In genomic region chr6:75201076-75201475, GRCh38 we compare ENCODE assay signal across 1 cellular context.
TF ChIP-seq lines count a peak whose summit lies in the region.

No MANE protein-coding gene starts in this region.

TF ChIP-seq in GM23338, 12 proteins besides CTCF, POLR2A, EP300 and RAD21 (continued from another document):
- TF ChIP-seq, protein P1, sequence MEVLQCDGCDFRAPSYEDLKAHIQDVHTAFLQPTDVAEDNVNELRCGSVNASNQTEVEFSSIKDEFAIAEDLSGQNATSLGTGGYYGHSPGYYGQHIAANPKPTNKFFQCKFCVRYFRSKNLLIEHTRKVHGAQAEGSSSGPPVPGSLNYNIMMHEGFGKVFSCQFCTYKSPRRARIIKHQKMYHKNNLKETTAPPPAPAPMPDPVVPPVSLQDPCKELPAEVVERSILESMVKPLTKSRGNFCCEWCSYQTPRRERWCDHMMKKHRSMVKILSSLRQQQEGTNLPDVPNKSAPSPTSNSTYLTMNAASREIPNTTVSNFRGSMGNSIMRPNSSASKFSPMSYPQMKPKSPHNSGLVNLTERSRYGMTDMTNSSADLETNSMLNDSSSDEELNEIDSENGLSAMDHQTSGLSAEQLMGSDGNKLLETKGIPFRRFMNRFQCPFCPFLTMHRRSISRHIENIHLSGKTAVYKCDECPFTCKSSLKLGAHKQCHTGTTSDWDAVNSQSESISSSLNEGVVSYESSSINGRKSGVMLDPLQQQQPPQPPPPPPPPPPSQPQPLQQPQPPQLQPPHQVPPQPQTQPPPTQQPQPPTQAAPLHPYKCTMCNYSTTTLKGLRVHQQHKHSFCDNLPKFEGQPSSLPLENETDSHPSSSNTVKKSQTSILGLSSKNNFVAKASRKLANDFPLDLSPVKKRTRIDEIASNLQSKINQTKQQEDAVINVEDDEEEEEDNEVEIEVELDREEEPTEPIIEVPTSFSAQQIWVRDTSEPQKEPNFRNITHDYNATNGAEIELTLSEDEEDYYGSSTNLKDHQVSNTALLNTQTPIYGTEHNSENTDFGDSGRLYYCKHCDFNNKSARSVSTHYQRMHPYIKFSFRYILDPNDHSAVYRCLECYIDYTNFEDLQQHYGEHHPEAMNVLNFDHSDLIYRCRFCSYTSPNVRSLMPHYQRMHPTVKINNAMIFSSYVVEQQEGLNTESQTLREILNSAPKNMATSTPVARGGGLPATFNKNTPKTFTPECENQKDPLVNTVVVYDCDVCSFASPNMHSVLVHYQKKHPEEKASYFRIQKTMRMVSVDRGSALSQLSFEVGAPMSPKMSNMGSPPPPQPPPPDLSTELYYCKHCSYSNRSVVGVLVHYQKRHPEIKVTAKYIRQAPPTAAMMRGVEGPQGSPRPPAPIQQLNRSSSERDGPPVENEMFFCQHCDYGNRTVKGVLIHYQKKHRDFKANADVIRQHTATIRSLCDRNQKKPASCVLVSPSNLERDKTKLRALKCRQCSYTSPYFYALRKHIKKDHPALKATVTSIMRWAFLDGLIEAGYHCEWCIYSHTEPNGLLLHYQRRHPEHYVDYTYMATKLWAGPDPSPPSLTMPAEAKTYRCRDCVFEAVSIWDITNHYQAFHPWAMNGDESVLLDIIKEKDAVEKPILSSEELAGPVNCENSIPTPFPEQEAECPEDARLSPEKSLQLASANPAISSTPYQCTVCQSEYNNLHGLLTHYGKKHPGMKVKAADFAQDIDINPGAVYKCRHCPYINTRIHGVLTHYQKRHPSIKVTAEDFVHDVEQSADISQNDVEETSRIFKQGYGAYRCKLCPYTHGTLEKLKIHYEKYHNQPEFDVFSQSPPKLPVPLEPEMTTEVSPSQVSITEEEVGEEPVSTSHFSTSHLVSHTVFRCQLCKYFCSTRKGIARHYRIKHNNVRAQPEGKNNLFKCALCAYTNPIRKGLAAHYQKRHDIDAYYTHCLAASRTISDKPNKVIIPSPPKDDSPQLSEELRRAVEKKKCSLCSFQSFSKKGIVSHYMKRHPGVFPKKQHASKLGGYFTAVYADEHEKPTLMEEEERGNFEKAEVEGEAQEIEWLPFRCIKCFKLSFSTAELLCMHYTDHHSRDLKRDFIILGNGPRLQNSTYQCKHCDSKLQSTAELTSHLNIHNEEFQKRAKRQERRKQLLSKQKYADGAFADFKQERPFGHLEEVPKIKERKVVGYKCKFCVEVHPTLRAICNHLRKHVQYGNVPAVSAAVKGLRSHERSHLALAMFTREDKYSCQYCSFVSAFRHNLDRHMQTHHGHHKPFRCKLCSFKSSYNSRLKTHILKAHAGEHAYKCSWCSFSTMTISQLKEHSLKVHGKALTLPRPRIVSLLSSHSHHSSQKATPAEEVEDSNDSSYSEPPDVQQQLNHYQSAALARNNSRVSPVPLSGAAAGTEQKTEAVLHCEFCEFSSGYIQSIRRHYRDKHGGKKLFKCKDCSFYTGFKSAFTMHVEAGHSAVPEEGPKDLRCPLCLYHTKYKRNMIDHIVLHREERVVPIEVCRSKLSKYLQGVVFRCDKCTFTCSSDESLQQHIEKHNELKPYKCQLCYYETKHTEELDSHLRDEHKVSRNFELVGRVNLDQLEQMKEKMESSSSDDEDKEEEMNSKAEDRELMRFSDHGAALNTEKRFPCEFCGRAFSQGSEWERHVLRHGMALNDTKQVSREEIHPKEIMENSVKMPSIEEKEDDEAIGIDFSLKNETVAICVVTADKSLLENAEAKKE (CRISPR knock-in tag; IDR thresholded peaks at IDR 0.05), result no peak
- TF ChIP-seq ZNF331 (CRISPR knock-in tag; IDR thresholded peaks at IDR 0.05; ENCODE audit: low read depth) (no peak), STAT1 (IDR thresholded peaks at IDR 0.05; ENCODE audit: unreplicated experiment) (no peak), NANOG (IDR thresholded peaks at IDR 0.05; ENCODE audit: borderline replicate concordance) (no peak), JUNB (IDR thresholded peaks at IDR 0.05; ENCODE audit: unreplicated experiment) (no peak), CREB1 (CRISPR knock-in tag; IDR thresholded peaks at IDR 0.05; ENCODE audit: low read depth) (no peak), REST (IDR thresholded peaks at IDR 0.05; ENCODE audit: unreplicated experiment) (no peak), ZNF114 (CRISPR knock-in tag; IDR thresholded peaks at IDR 0.05) (no peak), EZH2phosphoT487 (IDR thresholded peaks at IDR 0.05; ENCODE audit: unreplicated experiment) (no peak), EZH2 (IDR thresholded peaks at IDR 0.05; ENCODE audit: low read depth, unreplicated experiment) (no peak)
